ENCODE assay signal across 1 cellular context in genomic region chr7:98165827-98166667, GRCh38.
TF ChIP-seq lines count a peak whose summit lies in the region.

No MANE protein-coding gene starts in this region.

TF ChIP-seq in HepG2, 621 proteins besides CTCF, POLR2A, EP300 and RAD21 (continued from another document):
- TF ChIP-seq ZNF687 (CRISPR knock-in tag; IDR thresholded peaks at IDR 0.05) (peak; percentile 24; the same call in 1 of the 2 replicates), ZFP91 (CRISPR knock-in tag; IDR thresholded peaks at IDR 0.05; ENCODE audit: borderline replicate concordance) (peak; percentile 49; the same call in 1 of the 2 replicates), STAG1 (CRISPR knock-in tag; IDR thresholded peaks at IDR 0.05) (peak; percentile 90), ZNF766 (CRISPR knock-in tag; IDR thresholded peaks at IDR 0.05; ENCODE audit: borderline replicate concordance) (no peak), ZBTB38 (CRISPR knock-in tag; IDR thresholded peaks at IDR 0.05) (peak; percentile 55; the same call in 1 of the 2 replicates), SMC3 (IDR thresholded peaks at IDR 0.05; ENCODE audit: low read length) (peak; percentile 57), AGO2 (optimal IDR thresholded peaks at IDR 0.05; ENCODE audit: low read depth, low read length) (peak; percentile 51), PRMT3 (CRISPR knock-in tag; IDR thresholded peaks at IDR 0.05; ENCODE audit: borderline replicate concordance, low read depth) (no peak), ZBTB33 (CRISPR knock-in tag; IDR thresholded peaks at IDR 0.05) (peak; percentile 46; the same call in 1 of the 2 replicates)
